In genomic region chrX:108299101-108299591, GRCh38 we compare ENCODE assay signal across 9 cellular contexts.
DNase-seq lines count a peak whose midpoint lies in the region; ATAC-seq and TF ChIP-seq lines count a peak whose summit lies in the region.
"Had no signal": no experiment of that assay in that cellular context is flagged by ENCODE, and none has a peak within 500 bp of the region (broad histone marks: within the 10 kb centered on the region; RNA-seq: fewer than 3 reads in every experiment).

No MANE protein-coding gene starts in this region.

- H3K27me3 ChIP-seq in foreskin keratinocyte = no peaks in the 10 kb centered on the region

- peak overlapping the region; percentile 86 for H3K27ac ChIP-seq in foreskin keratinocyte

- peak; percentile 69 for ATAC-seq in GM21737 (IDR thresholded peaks at IDR 0.05; ENCODE audit: unreplicated experiment)
- peak; percentile 59 for ATAC-seq in HG03521 (IDR thresholded peaks at IDR 0.05; ENCODE audit: unreplicated experiment)
- ATAC-seq in foreskin keratinocyte = peak; percentile 66
- ATAC-seq: K562 had no signal

- H3K4me3 ChIP-seq in GM08714 (ENCODE audit: low read length) = peak overlapping the region; percentile 10; the same call in 1 of the 2 replicates
- H3K4me3 ChIP-seq: K562 had no signal

- DNase-seq in foreskin keratinocyte (peak; percentile 71 to 81), NCI-H2227 treated with DMSO at 0.1 percent for 48 hours (lab: John Stamatoyannopoulos, UW) (no peak), SIG-M5 (lab: John Stamatoyannopoulos, UW) (no peak), NCI-H82 (lab: John Stamatoyannopoulos, UW) (no peak), NCI-H446 treated with DMSO at 0.1 percent for 48 hours (lab: John Stamatoyannopoulos, UW) (no peak)

- peak; percentile 10 for TF ChIP-seq CTCF in foreskin keratinocyte (conservative IDR thresholded peaks at IDR 0.05)

- peaks cover 14% of the 10 kb centered on the region for H3K4me1 ChIP-seq in foreskin keratinocyte

Comparison
In these comparisons a context has a peak if more than half of its experiments do, and no peak if none do; other contexts are left out.
1. DNase-seq: peak in foreskin keratinocyte (2 of 2); none in NCI-H2227 treated with DMSO at 0.1 percent for 48 hours (single experiment), SIG-M5 (single experiment), NCI-H82 (single experiment) and NCI-H446 treated with DMSO at 0.1 percent for 48 hours (single experiment).
2. Peak in every context shown above with its lines, with median percentiles within 50 percentile points of each other: ATAC-seq.